25 cellular contexts compared by ENCODE assay signal in genomic region chr1:76669146-76669545, GRCh38.
"Had no signal": no experiment of that assay in that cellular context is flagged by ENCODE, and none has a peak within 500 bp of the region (broad histone marks: within the 10 kb centered on the region; RNA-seq: fewer than 3 reads in every experiment).

No MANE protein-coding gene starts in this region.

- H3K27ac Mint-ChIP-seq: natural killer cell; stimulated activated effector memory CD8-positive, alpha-beta T cell treated with anti-CD3 and anti-CD28 coated beads, Interleukin-12 subunit alpha, Interleukin-12 subunit beta, amount 100 ng/mL, for 72 hours; stimulated activated naive CD8-positive, alpha-beta T cell treated with anti-CD3 and anti-CD28 coated beads, Interleukin-15, Interleukin-2, amounts not matched to agents 100 ng/mL and 50 ng/mL, for 24 hours had no signal

- H3K4me1 ChIP-seq: heart right ventricle, lower lobe of right lung, pancreas, prostate gland, sigmoid colon, spleen, suprapubic skin, tibial artery, upper lobe of right lung had no signal

- DNase-seq: heart right ventricle; islet precursor cell; left ventricle myocardium superior; lower lobe of right lung; mammary epithelial cell; mesenchymal stem cell; natural killer cell; pancreas; retina; right cardiac atrium; sigmoid colon; small intestine; spleen; stimulated activated CD4-positive, alpha-beta T cell treated with anti-CD3 and anti-CD28 coated beads, Interleukin-4, amount 100 ng/mL, for 24 hours; stimulated activated naive CD4-positive, alpha-beta T cell; tibial artery; trophoblast cell; upper lobe of right lung had no signal

- H3K4me1 Mint-ChIP-seq: natural killer cell; stimulated activated effector memory CD8-positive, alpha-beta T cell treated with anti-CD3 and anti-CD28 coated beads, Interleukin-12 subunit alpha, Interleukin-12 subunit beta, amount 100 ng/mL, for 72 hours had no signal

- H3K4me3 ChIP-seq: heart right ventricle, hepatocyte, lower lobe of right lung, pancreas, prostate gland, sigmoid colon, spleen, suprapubic skin, thoracic aorta, tibial artery, upper lobe of right lung had no signal

- H3K4me3 Mint-ChIP-seq: natural killer cell; stimulated activated effector memory CD8-positive, alpha-beta T cell treated with anti-CD3 and anti-CD28 coated beads, Interleukin-12 subunit alpha, Interleukin-12 subunit beta, amount 100 ng/mL, for 72 hours; stimulated activated naive CD8-positive, alpha-beta T cell treated with anti-CD3 and anti-CD28 coated beads, Interleukin-15, Interleukin-2, amounts not matched to agents 100 ng/mL and 50 ng/mL, for 24 hours had no signal

- H3K36me3 ChIP-seq: heart right ventricle, lower lobe of right lung, pancreas, prostate gland, sigmoid colon, spleen, suprapubic skin, thoracic aorta, tibial artery, upper lobe of right lung had no signal

- FAIRE-seq: pancreas, small intestine, urothelium cell line had no signal

- H3K79me2 ChIP-seq: hepatocyte had no signal

- H3K4me2 ChIP-seq: hepatocyte had no signal

- H3K36me3 Mint-ChIP-seq: natural killer cell; stimulated activated effector memory CD8-positive, alpha-beta T cell treated with anti-CD3 and anti-CD28 coated beads, Interleukin-12 subunit alpha, Interleukin-12 subunit beta, amount 100 ng/mL, for 72 hours had no signal

- ATAC-seq: heart right ventricle; left ventricle myocardium superior; lower lobe of right lung; natural killer cell; pancreas; right cardiac atrium; stimulated activated effector memory CD8-positive, alpha-beta T cell treated with anti-CD3 and anti-CD28 coated beads, Interleukin-12 subunit alpha, Interleukin-12 subunit beta, amount 100 ng/mL, for 72 hours; upper lobe of right lung had no signal

- H3K9me3 ChIP-seq: lower lobe of right lung, pancreas, prostate gland, sigmoid colon, suprapubic skin, thoracic aorta, tibial artery, upper lobe of right lung had no signal

- H3K27me3 ChIP-seq: heart right ventricle, hepatocyte, pancreas, sigmoid colon, spleen, suprapubic skin, tibial artery, upper lobe of right lung had no signal

- H3K27ac ChIP-seq: heart right ventricle, hepatocyte, lower lobe of right lung, pancreas, prostate gland, sigmoid colon, spleen, suprapubic skin, thoracic aorta, tibial artery, upper lobe of right lung had no signal

- H2AFZ ChIP-seq: hepatocyte had no signal
